ENCODE assay signal across 1 cellular context in genomic region chr10:18658301-18658991, GRCh38.
A peak's percentile ranks its signal among the peaks of the same experiment; 100 is the strongest.
TF ChIP-seq lines count a peak whose summit lies in the region.

No MANE protein-coding gene starts in this region.

TF ChIP-seq in HepG2, 621 proteins besides CTCF, POLR2A, EP300 and RAD21 (continued from another document and continues in another):
- TF ChIP-seq KIAA2018 (CRISPR knock-in tag; IDR thresholded peaks at IDR 0.05; ENCODE audit: borderline replicate concordance): no peak
- TF ChIP-seq ZNF704 (CRISPR knock-in tag; IDR thresholded peaks at IDR 0.05; ENCODE audit: borderline replicate concordance): no peak
- no peak for TF ChIP-seq STAT5B (CRISPR knock-in tag; IDR thresholded peaks at IDR 0.05)
- no peak for TF ChIP-seq BCLAF1 (IDR thresholded peaks at IDR 0.05)
- no peak for TF ChIP-seq GLI4 (CRISPR knock-in tag; IDR thresholded peaks at IDR 0.05; ENCODE audit: borderline replicate concordance)
- no peak for TF ChIP-seq ZFX (CRISPR knock-in tag; IDR thresholded peaks at IDR 0.05; ENCODE audit: low read depth)
- TF ChIP-seq GATAD1 (CRISPR knock-in tag; IDR thresholded peaks at IDR 0.05): no peak
- TF ChIP-seq JDP2 (CRISPR knock-in tag; IDR thresholded peaks at IDR 0.05; ENCODE audit: borderline replicate concordance): no peak
- TF ChIP-seq ZGPAT (CRISPR knock-in tag; IDR thresholded peaks at IDR 0.05): no peak
- TF ChIP-seq TBX2 (CRISPR knock-in tag; IDR thresholded peaks at IDR 0.05; ENCODE audit: borderline replicate concordance): no peak
- no peak for TF ChIP-seq ZNF17 (CRISPR knock-in tag; IDR thresholded peaks at IDR 0.05)
- no peak for TF ChIP-seq ASH2L (IDR thresholded peaks at IDR 0.05; ENCODE audit: insufficient read length, low read depth, low read length)
- 0 out of 2 replicates have a peak, but pooled peaks have one; percentile 4 for TF ChIP-seq ZC3H13 (CRISPR knock-in tag; IDR thresholded peaks at IDR 0.05)
- no peak for TF ChIP-seq ZSCAN20 (CRISPR knock-in tag; IDR thresholded peaks at IDR 0.05; ENCODE audit: borderline replicate concordance)
- no peak for TF ChIP-seq ZNF83 (CRISPR knock-in tag; IDR thresholded peaks at IDR 0.05; ENCODE audit: borderline replicate concordance)
- TF ChIP-seq SALL1 (CRISPR knock-in tag; IDR thresholded peaks at IDR 0.05): no peak
- TF ChIP-seq PREB (CRISPR knock-in tag; IDR thresholded peaks at IDR 0.05): no peak
- no peak for TF ChIP-seq ZNF512 (CRISPR knock-in tag; IDR thresholded peaks at IDR 0.05)
- peak; percentile 52 for TF ChIP-seq HNF4A (CRISPR knock-in tag; IDR thresholded peaks at IDR 0.05)
- no peak for TF ChIP-seq REXO4 (CRISPR knock-in tag; IDR thresholded peaks at IDR 0.05; ENCODE audit: borderline replicate concordance)
- no peak for TF ChIP-seq MXI1 (IDR thresholded peaks at IDR 0.05; ENCODE audit: borderline replicate concordance, low read depth, low read length)
- TF ChIP-seq ZNF337 (CRISPR knock-in tag; IDR thresholded peaks at IDR 0.05; ENCODE audit: borderline replicate concordance, low read depth): 0 out of 2 replicates have a peak, but pooled peaks have one; percentile 43
- peak; percentile 57; the same call in 1 of the 2 replicates for TF ChIP-seq ZNF605 (CRISPR knock-in tag; IDR thresholded peaks at IDR 0.05)
- TF ChIP-seq MEIS2 (CRISPR knock-in tag; IDR thresholded peaks at IDR 0.05): no peak
- TF ChIP-seq PHB2 (IDR thresholded peaks at IDR 0.05; ENCODE audit: partially characterized antibody): no peak
- no peak for TF ChIP-seq REL (CRISPR knock-in tag; conservative IDR thresholded peaks at IDR 0.05)
- no peak for TF ChIP-seq NCOR1 (IDR thresholded peaks at IDR 0.05; ENCODE audit: borderline replicate concordance, low read length)
- no peak for TF ChIP-seq DNMT1 (CRISPR knock-in tag; IDR thresholded peaks at IDR 0.05)
- no peak for TF ChIP-seq NRL (CRISPR knock-in tag; IDR thresholded peaks at IDR 0.05; ENCODE audit: borderline replicate concordance)
- TF ChIP-seq ZNF746 (CRISPR knock-in tag; IDR thresholded peaks at IDR 0.05): no peak
- no peak for TF ChIP-seq KDM6A (CRISPR knock-in tag; IDR thresholded peaks at IDR 0.05; ENCODE audit: low read depth)
- TF ChIP-seq PRDM15 (CRISPR knock-in tag; IDR thresholded peaks at IDR 0.05): no peak
- TF ChIP-seq ZNF484 (CRISPR knock-in tag; IDR thresholded peaks at IDR 0.05; ENCODE audit: borderline replicate concordance, low read depth): no peak
- TF ChIP-seq ZNF274 (CRISPR knock-in tag; IDR thresholded peaks at IDR 0.05): no peak
- no peak for TF ChIP-seq SRY (CRISPR knock-in tag; IDR thresholded peaks at IDR 0.05)
- TF ChIP-seq PBX3 (CRISPR knock-in tag; IDR thresholded peaks at IDR 0.05; ENCODE audit: borderline replicate concordance): no peak
- no peak for TF ChIP-seq ZIK1 (CRISPR knock-in tag; IDR thresholded peaks at IDR 0.05; ENCODE audit: borderline replicate concordance, low read depth)
- no peak; the same call in 1 of the 2 replicates for TF ChIP-seq TFDP2 (CRISPR knock-in tag; IDR thresholded peaks at IDR 0.05)
